Comparison of ENCODE assay signal across 16 cellular contexts in genomic region chr5:127089206-127089605, GRCh38.
"Had no signal": no experiment of that assay in that cellular context is flagged by ENCODE, and none has a peak within 500 bp of the region (broad histone marks: within the 10 kb centered on the region; RNA-seq: fewer than 3 reads in every experiment).

No MANE protein-coding gene starts in this region.

- H3K4me1 ChIP-seq: lower lobe of right lung, right atrium auricular region, tibial nerve, vagina had no signal

- H3K9me3 Mint-ChIP-seq: activated B cell treated with CpG ODN at 0.5 μM for 24 hours; naive thymus-derived CD4-positive, alpha-beta T cell; stimulated activated effector memory CD8-positive, alpha-beta T cell treated with anti-CD3 and anti-CD28 coated beads, Interleukin-12 subunit alpha, Interleukin-12 subunit beta, amount 100 ng/mL, for 72 hours had no signal

- H3K4me3 ChIP-seq: coronary artery, lower lobe of right lung, right atrium auricular region, tibial nerve, vagina had no signal

- ATAC-seq: lower lobe of right lung; stimulated activated effector memory CD8-positive, alpha-beta T cell treated with anti-CD3 and anti-CD28 coated beads, Interleukin-12 subunit alpha, Interleukin-12 subunit beta, amount 100 ng/mL, for 72 hours had no signal

- H3K36me3 ChIP-seq: lower lobe of right lung, neutrophil, right atrium auricular region, tibial nerve, vagina had no signal

- H3K9me3 ChIP-seq: lower lobe of right lung, neutrophil, right atrium auricular region, tibial nerve, vagina had no signal

- H3K27me3 ChIP-seq: right atrium auricular region, tibial nerve, vagina had no signal

- H3K27me3 Mint-ChIP-seq: activated B cell treated with CpG ODN at 0.5 μM for 24 hours had no signal

- H3K4me3 Mint-ChIP-seq: activated B cell treated with CpG ODN at 0.5 μM for 24 hours; naive thymus-derived CD4-positive, alpha-beta T cell; stimulated activated effector memory CD8-positive, alpha-beta T cell treated with anti-CD3 and anti-CD28 coated beads, Interleukin-12 subunit alpha, Interleukin-12 subunit beta, amount 100 ng/mL, for 72 hours had no signal

- H3K4me1 Mint-ChIP-seq: stimulated activated effector memory CD8-positive, alpha-beta T cell treated with anti-CD3 and anti-CD28 coated beads, Interleukin-12 subunit alpha, Interleukin-12 subunit beta, amount 100 ng/mL, for 72 hours had no signal

- H3K27ac Mint-ChIP-seq: activated B cell treated with CpG ODN at 0.5 μM for 24 hours; stimulated activated effector memory CD8-positive, alpha-beta T cell treated with anti-CD3 and anti-CD28 coated beads, Interleukin-12 subunit alpha, Interleukin-12 subunit beta, amount 100 ng/mL, for 72 hours had no signal

- H3K27ac ChIP-seq: coronary artery, lower lobe of right lung, neutrophil, right atrium auricular region, tibial nerve, vagina had no signal

- DNase-seq: activated B cell treated with CpG ODN at 0.5 μM for 24 hours; activated CD4-positive, alpha-beta T cell treated with anti-CD3 and anti-CD28 coated beads, Interleukin-2, amount 50 U/mL, for 1 hour; activated gamma-delta T cell; caudate nucleus; effector CD4-positive, alpha-beta T cell; hypothalamus; lower lobe of right lung; naive thymus-derived CD4-positive, alpha-beta T cell; small intestine; T-helper 2 cell had no signal

- H3K36me3 Mint-ChIP-seq: naive thymus-derived CD4-positive, alpha-beta T cell; stimulated activated effector memory CD8-positive, alpha-beta T cell treated with anti-CD3 and anti-CD28 coated beads, Interleukin-12 subunit alpha, Interleukin-12 subunit beta, amount 100 ng/mL, for 72 hours had no signal
